Comparison of ENCODE assay signal across 11 cellular contexts in genomic region chr9:105290401-105290800, GRCh38. TPM values are rescaled to one million over a fixed set of nuclear protein-coding genes. Genes with fewer than 3 reads are reported as not detected.
DNase-seq lines count a peak whose midpoint lies in the region; FAIRE-seq and TF ChIP-seq lines count a peak whose summit lies in the region.
"Had no signal": no experiment of that assay in that cellular context is flagged by ENCODE, and none has a peak within 500 bp of the region (broad histone marks: within the 10 kb centered on the region; RNA-seq: fewer than 3 reads in every experiment).

No MANE protein-coding gene starts in this region.

- no peak for FAIRE-seq in bronchial epithelial cell (lab: Jason Lieb, UNC)

- DNase-seq in COR-L47 (lab: John Stamatoyannopoulos, UW) (peak; percentile 16), M059J (ENCODE audit: low read depth) (peak; percentile 12), bronchial epithelial cell (ENCODE audit: low read depth) (peak; percentile 84), medulla oblongata (ENCODE audit: extremely low spot score) (peak; percentile 34), GM19240 (ENCODE audit: insufficient read length, low spot score) (no peak), Peyer's patch (no peak), DMS114 treated with DMSO at 0.1 percent for 48 hours (lab: John Stamatoyannopoulos, UW; ENCODE audit: unreplicated experiment) (no peak)
- no peak for DNase-seq in activated CD4-positive, alpha-beta T cell treated with anti-CD3 and anti-CD28 coated beads, Interleukin-2, amount 50 U/mL, for 4 hours
- DNase-seq: CD4-positive, alpha-beta T cell had no signal

- H3K27me3 ChIP-seq in bronchial epithelial cell (ENCODE audit: control insufficient read depth, insufficient read depth, low read length) = no peaks in the 10 kb centered on the region
- no peaks in the 10 kb centered on the region for H3K27me3 ChIP-seq in Peyer's patch
- H3K27me3 ChIP-seq: gastroesophageal sphincter, right atrium auricular region had no signal

- H3K36me3 ChIP-seq in bronchial epithelial cell (ENCODE audit: control insufficient read depth, insufficient read depth, low read length) = no peaks in the 10 kb centered on the region
- no peaks in the 10 kb centered on the region for H3K36me3 ChIP-seq in Peyer's patch
- H3K36me3 ChIP-seq: gastroesophageal sphincter, right atrium auricular region had no signal

- H3K4me3 ChIP-seq in bronchial epithelial cell (ENCODE audit: low read depth, low read length) (no peak overlapping the region), Peyer's patch (no peak overlapping the region)
- H3K4me3 ChIP-seq: gastroesophageal sphincter, right atrium auricular region had no signal

- no peaks in the 10 kb centered on the region for H3K4me1 ChIP-seq in Peyer's patch

- TF ChIP-seq POLR2A in Peyer's patch (IDR thresholded peaks at IDR 0.05) = no peak

- TF ChIP-seq CTCF in bronchial epithelial cell (IDR thresholded peaks at IDR 0.05; ENCODE audit: insufficient read depth, low read length, severe bottlenecking) (no peak), Peyer's patch (IDR thresholded peaks at IDR 0.05) (no peak)

- no peaks in the 10 kb centered on the region for H3K9me3 ChIP-seq in Peyer's patch
- H3K9me3 ChIP-seq: gastroesophageal sphincter, right atrium auricular region had no signal

- H3K27ac ChIP-seq in Peyer's patch = no peak overlapping the region
- H3K27ac ChIP-seq: gastroesophageal sphincter, right atrium auricular region had no signal

RNA-seq across cellular contexts. Expression of gene SLC44A1, which starts 46.0 kb away (rescaled TPM):
- 46.1 and 55.4 TPM in 2 replicates for total RNA-seq in M059J (2014; rRNA removed; shearing (Covaris generic))
- total RNA-seq in bronchial epithelial cell = 39.4 and 51.3 TPM in 2 replicates
- 10 to 100 TPM in 3 of 4 donors, 1 to 10 TPM in 1; 9.9 to 53.8 (median 40.8) TPM for total RNA-seq in Peyer's patch

Comparison
In these comparisons a context has a peak if more than half of its experiments do, and no peak if none do; other contexts are left out.
1. DNase-seq: peak in COR-L47 (single experiment), M059J (single experiment), bronchial epithelial cell (single experiment) and medulla oblongata (single experiment); none in GM19240 (single experiment), activated CD4-positive, alpha-beta T cell treated with anti-CD3 and anti-CD28 coated beads, Interleukin-2, amount 50 U/mL, for 4 hours (0 of 2), Peyer's patch (0 of 3) and DMS114 treated with DMSO at 0.1 percent for 48 hours (single experiment).